11 cellular contexts compared by ENCODE assay signal in genomic region chr1:212219679-212220463, GRCh38.
DNase-seq lines count a peak whose midpoint lies in the region; ATAC-seq and TF ChIP-seq lines count a peak whose summit lies in the region.
"Had no signal": no experiment of that assay in that cellular context is flagged by ENCODE, and none has a peak within 500 bp of the region (broad histone marks: within the 10 kb centered on the region; RNA-seq: fewer than 3 reads in every experiment).

No MANE protein-coding gene starts in this region.

- H3K27me3 Mint-ChIP-seq in immature natural killer cell (ENCODE audit: low read depth in 3 of 3): peaks cover 0 to 2% (median 2%) of the 10 kb centered on the region in 3 donors

- H3K9me3 Mint-ChIP-seq in immature natural killer cell: peaks cover 0 to 1% (median 0%) of the 10 kb centered on the region in 6 donors

- no peaks in the 10 kb centered on the region for H3K27me3 ChIP-seq in SJCRH30
- no peaks in the 10 kb centered on the region for H3K27me3 ChIP-seq in right lobe of liver
- H3K27me3 ChIP-seq: gastroesophageal sphincter had no signal

- H3K27ac Mint-ChIP-seq in immature natural killer cell: no peak overlapping the region

- WGBS in right lobe of liver (ENCODE audit: insufficient coverage, low coverage, low lambda C conversion rate, missing lambda C conversion rate): 93% methylated on average over 7 of the region's 8 CpGs

- DNase-seq in Daoy (ENCODE audit: low read depth) (peak; percentile 16), SJCRH30 (peak; percentile 28 to 47), fibroblast of peridontal ligament (ENCODE audit: extremely low read depth) (peak; percentile 58), omental fat pad (ENCODE audit: low spot score) (no peak), COLO668 (lab: John Stamatoyannopoulos, UW; ENCODE audit: unreplicated experiment) (no peak), right lobe of liver (no peak), NCI-H1694 treated with DMSO at 0.1 percent for 48 hours (lab: John Stamatoyannopoulos, UW) (no peak), immature natural killer cell (no peak)
- DNase-seq: stimulated activated CD4-positive, alpha-beta T cell treated with anti-CD3 and anti-CD28 coated beads, Interleukin-2, amount 100 ng/mL, for 48 hours; stimulated activated naive CD4-positive, alpha-beta T cell had no signal

- peaks cover 13% of the 10 kb centered on the region in 2 donors for H3K4me1 Mint-ChIP-seq in immature natural killer cell

- H3K36me3 ChIP-seq in SJCRH30 (no peaks in the 10 kb centered on the region), right lobe of liver (no peaks in the 10 kb centered on the region)
- H3K36me3 ChIP-seq: gastroesophageal sphincter had no signal

- no peak for TF ChIP-seq CTCF in omental fat pad (IDR thresholded peaks at IDR 0.05)
- TF ChIP-seq CTCF in right lobe of liver (IDR thresholded peaks at IDR 0.05): no peak

- no peak overlapping the region for H3K4me3 Mint-ChIP-seq in immature natural killer cell

- H3K4me3 ChIP-seq in SJCRH30 (no peak overlapping the region; the same call in 1 of the 2 replicates), right lobe of liver (no peak overlapping the region)
- H3K4me3 ChIP-seq: gastroesophageal sphincter had no signal

- peak; percentile 49 for ATAC-seq in omental fat pad (ENCODE audit: low FRiP score)
- no peak for ATAC-seq in right lobe of liver
- ATAC-seq: gastroesophageal sphincter had no signal

- intact Hi-C loops in right lobe of liver (cut with DNase I): no loop called here

- TF ChIP-seq POLR2A in right lobe of liver (IDR thresholded peaks at IDR 0.05): no peak

- H3K4me1 ChIP-seq in SJCRH30: peaks cover 31% of the 10 kb centered on the region
- H3K4me1 ChIP-seq in right lobe of liver: no peaks in the 10 kb centered on the region
- H3K4me1 ChIP-seq: gastroesophageal sphincter had no signal

- H3K36me3 Mint-ChIP-seq in immature natural killer cell: no peaks in the 10 kb centered on the region

- H3K9me3 ChIP-seq in SJCRH30 (replicated peaks): no peaks in the 10 kb centered on the region
- H3K9me3 ChIP-seq in right lobe of liver: no peaks in the 10 kb centered on the region
- H3K9me3 ChIP-seq: gastroesophageal sphincter had no signal

- H3K27ac ChIP-seq in SJCRH30: peak overlapping the region; percentile 6; the same call in 1 of the 2 replicates
- H3K27ac ChIP-seq in right lobe of liver: no peak overlapping the region
- H3K27ac ChIP-seq: gastroesophageal sphincter had no signal

Comparison
In these comparisons a context has a peak if more than half of its experiments do, and no peak if none do; other contexts are left out.
1. DNase-seq: peak in Daoy (single experiment), SJCRH30 (2 of 2) and fibroblast of peridontal ligament (single experiment); none in omental fat pad (single experiment), COLO668 (single experiment), right lobe of liver (0 of 3), NCI-H1694 treated with DMSO at 0.1 percent for 48 hours (single experiment) and immature natural killer cell (0 of 3).